ENCODE assay signal across 1 cellular context in genomic region chr4:25238052-25238451, GRCh38.
TF ChIP-seq lines count a peak whose summit lies in the region.

No MANE protein-coding gene starts in this region.

TF ChIP-seq in K562, 482 proteins besides CTCF, POLR2A, EP300 and RAD21:
- no peak for TF ChIP-seq HMGN3 (IDR thresholded peaks at IDR 0.05; ENCODE audit: borderline replicate concordance, extremely low read depth, insufficient read length, low read depth, low read length)
- TF ChIP-seq ZSCAN29 (IDR thresholded peaks at IDR 0.05): peak; percentile 84
